1 cellular context compared by ENCODE assay signal in genomic region chr11:13868710-13869403, GRCh38.
TF ChIP-seq lines count a peak whose summit lies in the region.

No MANE protein-coding gene starts in this region.

TF ChIP-seq in GM23338, 12 proteins besides CTCF, POLR2A, EP300 and RAD21 (continued from another document):
- no peak for TF ChIP-seq ZNF462 (CRISPR knock-in tag; IDR thresholded peaks at IDR 0.05)
- no peak for TF ChIP-seq ZNF331 (CRISPR knock-in tag; IDR thresholded peaks at IDR 0.05; ENCODE audit: low read depth)
- no peak for TF ChIP-seq NANOG (IDR thresholded peaks at IDR 0.05; ENCODE audit: borderline replicate concordance)
- no peak for TF ChIP-seq STAT1 (IDR thresholded peaks at IDR 0.05; ENCODE audit: unreplicated experiment)
